Comparison of ENCODE assay signal across 14 cellular contexts in the genomic region with DNA sequence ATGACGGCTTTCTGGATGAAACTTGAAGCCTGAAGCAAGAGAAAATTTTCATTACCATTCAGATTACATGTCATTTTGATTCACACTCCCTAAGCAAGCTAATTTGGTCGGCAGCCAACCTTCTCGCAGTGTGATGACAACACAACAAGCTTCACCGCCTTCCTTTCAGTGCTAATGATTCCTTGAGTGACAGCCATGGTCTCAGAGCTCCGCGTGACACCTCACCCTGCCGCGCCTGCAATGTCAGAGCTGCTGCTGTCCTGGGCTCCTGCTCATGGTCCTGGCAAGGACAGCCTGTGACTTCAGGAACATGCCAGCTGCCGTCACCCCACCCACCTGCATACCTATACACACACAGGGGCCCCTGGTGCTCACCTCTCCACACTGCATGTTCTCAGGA.
DNase-seq lines count a peak whose midpoint lies in the region; ATAC-seq and TF ChIP-seq lines count a peak whose summit lies in the region.
"Had no signal": no experiment of that assay in that cellular context is flagged by ENCODE, and none has a peak within 500 bp of the region (broad histone marks: within the 10 kb centered on the region; RNA-seq: fewer than 3 reads in every experiment).

No MANE protein-coding gene starts in this region.

- no peaks in the 10 kb centered on the region for H3K36me3 Mint-ChIP-seq in nephron (ENCODE audit: low read depth)

- ATAC-seq in HG03097 (IDR thresholded peaks at IDR 0.05; ENCODE audit: low FRiP score, unreplicated experiment): no peak
- no peak for ATAC-seq in HG03045 (IDR thresholded peaks at IDR 0.05; ENCODE audit: unreplicated experiment)
- ATAC-seq: left ventricle myocardium superior, right cardiac atrium had no signal

- DNase-seq in G401 (ENCODE audit: low spot score) (peak; percentile 20), NCI-H2029 (lab: John Stamatoyannopoulos, UW) (peak; percentile 47), astrocyte of the hippocampus (ENCODE audit: low read depth, low spot score) (peak; percentile 4), HK-2 (ENCODE audit: unreplicated experiment) (no peak), DMS 273 treated with DMSO at 0.1 percent for 48 hours (lab: John Stamatoyannopoulos, UW) (no peak)
- DNase-seq: activated naive CD4-positive, alpha-beta T cell treated with Interleukin-2 at 50 U/mL for 16 hours; Calu3; left ventricle myocardium superior; right cardiac atrium; Right ventricle myocardium superior; stimulated activated CD4-positive, alpha-beta T cell treated with anti-CD3 and anti-CD28 coated beads, Interleukin-4, amount 100 ng/mL, for 1 hour had no signal

- H3K4me1 Mint-ChIP-seq in nephron: peaks cover 9% of the 10 kb centered on the region

- peaks cover 13% of the 10 kb centered on the region for H3K9me3 Mint-ChIP-seq in nephron

- H3K27me3 Mint-ChIP-seq in nephron (ENCODE audit: low read depth): peaks cover 13% of the 10 kb centered on the region

- no peak for TF ChIP-seq CTCF in nephron (IDR thresholded peaks at IDR 0.05; ENCODE audit: unreplicated experiment in 3 of 3)

- peak overlapping the region in 2 of 3 experiments; percentile 3 to 15 for H3K27ac Mint-ChIP-seq in nephron

- in situ Hi-C loops in G401 (cut with HindIII; ENCODE audit: low sequenced_read_pairs): no loop called here

- H3K4me3 Mint-ChIP-seq in nephron: peak overlapping the region in 1 of 3 experiments; percentile 5

Comparison
In these comparisons a context has a peak if more than half of its experiments do, and no peak if none do; other contexts are left out.
1. DNase-seq: peak in G401 (single experiment), NCI-H2029 (single experiment) and astrocyte of the hippocampus (single experiment); none in HK-2 (single experiment) and DMS 273 treated with DMSO at 0.1 percent for 48 hours (single experiment).